In the genomic region with DNA sequence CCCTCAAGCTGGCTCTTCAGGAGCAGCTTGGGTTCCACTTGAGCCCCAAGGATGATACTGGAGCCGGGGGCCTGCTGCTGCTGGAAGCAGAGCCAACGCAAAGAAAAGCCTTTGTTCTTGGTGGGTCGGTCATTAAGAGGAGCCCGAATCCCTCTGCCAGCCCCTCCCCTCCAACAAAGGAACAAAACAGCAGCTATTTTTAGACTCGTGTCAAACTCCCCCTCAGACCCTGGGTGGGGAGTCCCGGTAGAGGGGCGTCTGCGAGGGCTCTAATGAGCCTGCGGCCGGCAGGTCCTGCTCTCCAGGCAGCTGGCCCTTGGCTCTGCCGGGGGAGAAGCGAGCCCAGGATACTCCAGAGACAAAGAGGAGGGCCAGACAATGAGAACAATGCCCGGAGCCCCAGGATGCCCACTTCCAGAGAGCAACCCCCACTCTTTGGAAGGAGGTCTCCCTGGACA, we compare ENCODE assay signal across 14 cellular contexts.
"Had no signal": no experiment of that assay in that cellular context is flagged by ENCODE, and none has a peak within 500 bp of the region (broad histone marks: within the 10 kb centered on the region; RNA-seq: fewer than 3 reads in every experiment).

No MANE protein-coding gene starts in this region.

- H3K4me3 ChIP-seq: sigmoid colon, thoracic aorta had no signal

- H3K27ac ChIP-seq: brain microvascular endothelial cell, foreskin keratinocyte, sigmoid colon, thoracic aorta had no signal

- H3K27ac Mint-ChIP-seq: T-helper 2 cell treated with Interferon-gamma antibody and Interleukin-4, amounts not matched to agents 5 μg/mL and 100 μg/mL, for 36 hours had no signal

- H3K36me3 ChIP-seq: brain microvascular endothelial cell, sigmoid colon, thoracic aorta had no signal

- DNase-seq: activated CD4-positive, alpha-beta T cell treated with anti-CD3 and anti-CD28 coated beads, Interleukin-2, amount 50 U/mL, for 1 hour; activated naive CD4-positive, alpha-beta T cell treated with Interleukin-2 at 50 U/mL for 16 hours; anterior cingulate cortex; brain microvascular endothelial cell; cortex of kidney; effector CD4-positive, alpha-beta T cell; foreskin keratinocyte; kidney glomerular epithelial cell; mesendoderm; sigmoid colon; stimulated activated CD4-positive, alpha-beta T cell treated with anti-CD3 and anti-CD28 coated beads, Interleukin-1b, Interleukin-23, amount 100 ng/mL, for 48 hours had no signal

- H3K4me1 ChIP-seq: foreskin keratinocyte, sigmoid colon had no signal

- H3K9me3 ChIP-seq: thoracic aorta had no signal

- H3K9me3 Mint-ChIP-seq: natural killer cell treated with Interleukin-12 subunit alpha and Interleukin-12 subunit beta and Interleukin-15 and Interleukin-18, amount 100 ng/mL, for 72 hours; T-helper 2 cell treated with Interferon-gamma antibody and Interleukin-4, amounts not matched to agents 5 μg/mL and 100 μg/mL, for 36 hours had no signal

- H3K4me3 Mint-ChIP-seq: natural killer cell treated with Interleukin-12 subunit alpha and Interleukin-12 subunit beta and Interleukin-15 and Interleukin-18, amount 100 ng/mL, for 72 hours; T-helper 2 cell treated with Interferon-gamma antibody and Interleukin-4, amounts not matched to agents 5 μg/mL and 100 μg/mL, for 36 hours had no signal

- H3K36me3 Mint-ChIP-seq: natural killer cell treated with Interleukin-12 subunit alpha and Interleukin-12 subunit beta and Interleukin-15 and Interleukin-18, amount 100 ng/mL, for 72 hours had no signal
